ENCODE assay signal across 29 cellular contexts in the genomic region with DNA sequence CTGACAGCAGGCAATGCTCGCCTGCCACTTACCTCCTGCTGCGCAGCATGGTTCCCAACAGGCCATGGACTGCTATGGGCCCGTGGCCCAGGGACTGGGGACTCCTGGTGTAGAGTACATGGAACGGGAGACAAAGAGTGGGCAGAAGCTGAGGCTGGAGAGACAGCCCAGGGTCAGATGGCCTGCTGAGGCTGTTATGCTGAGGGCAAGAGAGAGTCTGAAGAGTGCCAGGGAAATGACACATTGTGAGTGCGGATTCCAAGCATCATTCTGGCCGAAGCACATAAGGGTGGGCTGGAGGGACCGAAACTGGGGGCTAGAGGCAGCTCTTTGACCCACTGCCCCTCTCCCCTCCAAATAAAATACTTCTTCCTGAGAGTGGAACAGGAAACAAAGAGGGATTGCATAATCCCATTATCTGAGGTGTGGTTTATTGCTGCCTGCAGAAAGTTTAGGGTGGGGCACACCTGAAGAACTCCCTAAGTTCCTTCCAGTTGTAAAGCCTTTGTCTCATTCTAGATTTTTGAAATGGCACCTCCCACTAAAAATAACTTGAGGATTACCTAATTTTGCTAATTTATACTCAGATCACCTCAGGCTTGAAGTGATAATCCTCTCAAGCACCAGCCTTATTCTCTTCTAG.
DNase-seq lines count a peak whose midpoint lies in the region; ATAC-seq and TF ChIP-seq lines count a peak whose summit lies in the region.
"Had no signal": no experiment of that assay in that cellular context is flagged by ENCODE, and none has a peak within 500 bp of the region (broad histone marks: within the 10 kb centered on the region; RNA-seq: fewer than 3 reads in every experiment).

No MANE protein-coding gene starts in this region.

- ATAC-seq in RWPE2 (ENCODE audit: low read depth) (peak; percentile 79), esophagus mucosa (peak; percentile 90), GM18909 (IDR thresholded peaks at IDR 0.05; ENCODE audit: poor library complexity, unreplicated experiment) (no peak)
- ATAC-seq in stimulated activated memory B cell treated with anti-CD40 and anti-IgM and Interleukin-4, amounts not matched to agents 10 μg/mL and 1 μg/mL and 100 μg/mL, for 72 hours, result no peak
- ATAC-seq: activated CD8-positive, alpha-beta T cell treated with anti-CD3 and anti-CD28 coated beads, Interleukin-2, amount 10 ng/mL, durations not matched to agents 7 days and 5 days; K562; right cardiac atrium; stimulated activated effector memory CD8-positive, alpha-beta T cell treated with anti-CD3 and anti-CD28 coated beads, Interleukin-12 subunit alpha, Interleukin-12 subunit beta, amount 100 ng/mL, for 72 hours had no signal

- no peaks in the 10 kb centered on the region for H3K27me3 Mint-ChIP-seq in progenitor cell of endocrine pancreas
- peaks cover 8% of the 10 kb centered on the region for H3K27me3 Mint-ChIP-seq in stimulated activated memory B cell treated with anti-CD40 and anti-IgM and Interleukin-4, amounts not matched to agents 10 μg/mL and 1 μg/mL and 100 μg/mL, for 72 hours

- H3K4me1 Mint-ChIP-seq in progenitor cell of endocrine pancreas (ENCODE audit: low read depth), result peaks cover 7% of the 10 kb centered on the region
- no peaks in the 10 kb centered on the region for H3K4me1 Mint-ChIP-seq in stimulated activated memory B cell treated with anti-CD40 and anti-IgM and Interleukin-4, amounts not matched to agents 10 μg/mL and 1 μg/mL and 100 μg/mL, for 72 hours
- H3K4me1 Mint-ChIP-seq: activated naive CD8-positive, alpha-beta T cell treated with anti-CD3 and anti-CD28 coated beads for 36 hours; central memory CD8-positive, alpha-beta T cell; nephron progenitor cell; stimulated activated effector memory CD8-positive, alpha-beta T cell treated with anti-CD3 and anti-CD28 coated beads, Interleukin-12 subunit alpha, Interleukin-12 subunit beta, amount 100 ng/mL, for 72 hours had no signal

- H3K9me3 ChIP-seq in RWPE2 (ENCODE audit: severe bottlenecking), result no peaks in the 10 kb centered on the region
- H3K9me3 ChIP-seq: ascending aorta, HAP-1, suprapubic skin, uterus had no signal

- no peak overlapping the region for H3K4me3 ChIP-seq in RWPE2 (ENCODE audit: severe bottlenecking)
- no peak overlapping the region for H3K4me3 ChIP-seq in brain microvascular endothelial cell (ENCODE audit: low read depth, low read length)
- H3K4me3 ChIP-seq: ascending aorta, HAP-1, K562, suprapubic skin, uterus had no signal

- H3K27ac ChIP-seq in RWPE2 (ENCODE audit: poor library complexity, severe bottlenecking) (no peak overlapping the region), brain microvascular endothelial cell (no peak overlapping the region)
- H3K27ac ChIP-seq: ascending aorta, C4-2B, parathyroid adenoma, suprapubic skin, uterus had no signal

- no peak overlapping the region for H3K4me3 Mint-ChIP-seq in progenitor cell of endocrine pancreas (ENCODE audit: low read depth)
- no peak overlapping the region for H3K4me3 Mint-ChIP-seq in stimulated activated memory B cell treated with anti-CD40 and anti-IgM and Interleukin-4, amounts not matched to agents 10 μg/mL and 1 μg/mL and 100 μg/mL, for 72 hours
- H3K4me3 Mint-ChIP-seq: activated CD8-positive, alpha-beta T cell treated with anti-CD3 and anti-CD28 coated beads, Interleukin-2, amount 10 ng/mL, durations not matched to agents 7 days and 5 days; activated naive CD8-positive, alpha-beta T cell treated with anti-CD3 and anti-CD28 coated beads for 36 hours; central memory CD8-positive, alpha-beta T cell; nephron progenitor cell; stimulated activated effector memory CD8-positive, alpha-beta T cell treated with anti-CD3 and anti-CD28 coated beads, Interleukin-12 subunit alpha, Interleukin-12 subunit beta, amount 100 ng/mL, for 72 hours; T-helper 1 cell treated with Interleukin-12 subunit alpha and Interleukin-12 subunit beta and Interleukin-4 antibody, amounts not matched to agents 30 μg/mL and 1 μg/mL, for 36 hours had no signal

- in situ Hi-C loops in brain microvascular endothelial cell (cut with HindIII; ENCODE audit: low pct_ligation_motif_present, low sequenced_read_pairs), result no loop called here

- H3K36me3 ChIP-seq in RWPE2 (ENCODE audit: low read depth), result no peaks in the 10 kb centered on the region
- no peaks in the 10 kb centered on the region for H3K36me3 ChIP-seq in brain microvascular endothelial cell (replicated peaks)
- H3K36me3 ChIP-seq: ascending aorta, HAP-1, suprapubic skin, uterus had no signal

- H3K27me3 ChIP-seq in RWPE2 (ENCODE audit: insufficient read depth, poor library complexity, severe bottlenecking), result no peaks in the 10 kb centered on the region
- no peaks in the 10 kb centered on the region for H3K27me3 ChIP-seq in brain microvascular endothelial cell (replicated peaks)
- H3K27me3 ChIP-seq: ascending aorta, suprapubic skin, uterus had no signal

- H3K4me1 ChIP-seq in RWPE2 (ENCODE audit: insufficient read depth, poor library complexity, severe bottlenecking), result peaks cover 12% of the 10 kb centered on the region
- H3K4me1 ChIP-seq: ascending aorta, HAP-1, parathyroid adenoma, suprapubic skin, uterus had no signal

- H3K9me3 Mint-ChIP-seq in progenitor cell of endocrine pancreas (ENCODE audit: low read depth), result peaks cover 5% of the 10 kb centered on the region
- peaks cover 3% of the 10 kb centered on the region for H3K9me3 Mint-ChIP-seq in stimulated activated memory B cell treated with anti-CD40 and anti-IgM and Interleukin-4, amounts not matched to agents 10 μg/mL and 1 μg/mL and 100 μg/mL, for 72 hours
- H3K9me3 Mint-ChIP-seq: activated naive CD8-positive, alpha-beta T cell treated with anti-CD3 and anti-CD28 coated beads for 36 hours; central memory CD8-positive, alpha-beta T cell; stimulated activated effector memory CD8-positive, alpha-beta T cell treated with anti-CD3 and anti-CD28 coated beads, Interleukin-12 subunit alpha, Interleukin-12 subunit beta, amount 100 ng/mL, for 72 hours; T-helper 1 cell treated with Interleukin-12 subunit alpha and Interleukin-12 subunit beta and Interleukin-4 antibody, amounts not matched to agents 30 μg/mL and 1 μg/mL, for 36 hours had no signal

- H3K27ac Mint-ChIP-seq in progenitor cell of endocrine pancreas, result peak overlapping the region; percentile 72
- no peak overlapping the region for H3K27ac Mint-ChIP-seq in stimulated activated memory B cell treated with anti-CD40 and anti-IgM and Interleukin-4, amounts not matched to agents 10 μg/mL and 1 μg/mL and 100 μg/mL, for 72 hours
- H3K27ac Mint-ChIP-seq: activated CD8-positive, alpha-beta T cell treated with anti-CD3 and anti-CD28 coated beads, Interleukin-2, amount 10 ng/mL, durations not matched to agents 7 days and 5 days; activated naive CD8-positive, alpha-beta T cell treated with anti-CD3 and anti-CD28 coated beads for 36 hours; nephron progenitor cell; stimulated activated effector memory CD8-positive, alpha-beta T cell treated with anti-CD3 and anti-CD28 coated beads, Interleukin-12 subunit alpha, Interleukin-12 subunit beta, amount 100 ng/mL, for 72 hours; T-helper 1 cell treated with Interleukin-12 subunit alpha and Interleukin-12 subunit beta and Interleukin-4 antibody, amounts not matched to agents 30 μg/mL and 1 μg/mL, for 36 hours had no signal

- no peaks in the 10 kb centered on the region for H3K36me3 Mint-ChIP-seq in progenitor cell of endocrine pancreas (ENCODE audit: insufficient read depth)
- no peaks in the 10 kb centered on the region for H3K36me3 Mint-ChIP-seq in stimulated activated memory B cell treated with anti-CD40 and anti-IgM and Interleukin-4, amounts not matched to agents 10 μg/mL and 1 μg/mL and 100 μg/mL, for 72 hours
- H3K36me3 Mint-ChIP-seq: activated naive CD8-positive, alpha-beta T cell treated with anti-CD3 and anti-CD28 coated beads for 36 hours; stimulated activated effector memory CD8-positive, alpha-beta T cell treated with anti-CD3 and anti-CD28 coated beads, Interleukin-12 subunit alpha, Interleukin-12 subunit beta, amount 100 ng/mL, for 72 hours had no signal

- TF ChIP-seq CTCF in RWPE2 (IDR thresholded peaks at IDR 0.05; ENCODE audit: poor library complexity, severe bottlenecking) (no peak), progenitor cell of endocrine pancreas (IDR thresholded peaks at IDR 0.05; ENCODE audit: unreplicated experiment) (no peak), brain microvascular endothelial cell (IDR thresholded peaks at IDR 0.05; ENCODE audit: low read depth, low read length, missing control alignments) (no peak)

- peak; percentile 49 for DNase-seq in HT-29 (ENCODE audit: low spot score)
- DNase-seq in RWPE2 (ENCODE audit: low spot score), result no peak
- no peak for DNase-seq in progenitor cell of endocrine pancreas (ENCODE audit: low spot score, unreplicated experiment)
- no peak for DNase-seq in brain microvascular endothelial cell
- DNase-seq in retina, result no peak
- DNase-seq: activated CD8-positive, alpha-beta T cell treated with anti-CD3 and anti-CD28 coated beads, Interleukin-2, amount 10 ng/mL, durations not matched to agents 7 days and 5 days; activated effector memory CD4-positive, alpha-beta T cell treated with anti-CD3 and anti-CD28 coated beads, Interleukin-2, amount 50 U/mL, for 16 hours; activated naive CD8-positive, alpha-beta T cell treated with anti-CD3 and anti-CD28 coated beads for 36 hours; dermis blood vessel endothelial cell; islet precursor cell; MM.1S; NCI-H187 treated with DMSO at 0.1 percent for 48 hours; NCI-H526 treated with DMSO at 0.1 percent for 48 hours; nephron progenitor cell; right cardiac atrium; stimulated activated CD4-positive, alpha-beta T cell treated with anti-CD3 and anti-CD28 coated beads, Interleukin-4, amount 100 ng/mL, for 1 hour; uterus had no signal

Comparison
In these comparisons a context has a peak if more than half of its experiments do, and no peak if none do; other contexts are left out.
1. ATAC-seq: peak in RWPE2 (single experiment) and esophagus mucosa (single experiment); none in GM18909 (single experiment) and stimulated activated memory B cell treated with anti-CD40 and anti-IgM and Interleukin-4, amounts not matched to agents 10 μg/mL and 1 μg/mL and 100 μg/mL, for 72 hours (single experiment).